ENCODE assay signal across 8 cellular contexts in the genomic region with DNA sequence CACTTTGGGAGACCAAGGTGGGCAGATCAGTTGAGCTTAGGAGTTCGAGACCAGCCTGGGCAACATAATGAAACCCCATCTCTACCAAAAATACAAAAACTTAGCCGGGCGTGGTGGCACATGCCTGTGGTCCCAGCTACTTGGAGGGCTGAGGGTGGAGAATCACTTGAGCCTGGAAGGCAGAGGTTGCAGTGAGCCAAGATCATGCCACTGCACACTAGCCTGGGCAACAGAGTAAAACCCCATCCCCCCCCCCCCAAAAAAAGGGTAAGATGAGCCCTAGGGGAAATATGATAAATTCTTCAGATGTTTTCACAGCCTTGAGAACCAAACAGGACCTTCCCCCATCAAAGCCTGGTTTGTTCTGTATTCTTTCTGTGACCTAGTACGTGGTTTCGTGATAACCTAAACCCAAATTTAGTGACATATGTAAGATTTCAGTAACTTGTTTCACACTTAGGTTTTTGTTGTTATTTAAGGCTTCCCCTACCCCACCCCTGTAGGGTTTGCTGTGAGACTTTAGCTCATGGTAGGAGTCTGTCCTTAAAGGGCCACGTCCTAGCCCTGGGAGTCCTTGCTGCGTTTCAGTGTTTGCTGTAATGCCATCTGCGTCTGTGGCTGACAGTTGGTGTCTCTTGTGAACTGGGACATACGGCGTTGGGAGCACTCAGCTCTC. TPM values are rescaled to one million over a fixed set of nuclear protein-coding genes. Genes with fewer than 3 reads are reported as not detected.
DNase-seq lines count a peak whose midpoint lies in the region; ATAC-seq, FAIRE-seq and TF ChIP-seq lines count a peak whose summit lies in the region.

No MANE protein-coding gene starts in this region.

- no peaks in the 10 kb centered on the region for H4K20me1 ChIP-seq in keratinocyte (ENCODE audit: control insufficient read depth, extremely low read depth, insufficient read depth, low read length)

- H3K9me1 ChIP-seq in keratinocyte (ENCODE audit: control insufficient read depth, extremely low read depth, insufficient read depth, low read length), result no peaks in the 10 kb centered on the region

- H3K27ac ChIP-seq in keratinocyte (ENCODE audit: control insufficient read depth, insufficient read depth, low read length) (no peak overlapping the region), upper lobe of right lung (peak overlapping the region; percentile 60)

- H3K9ac ChIP-seq in keratinocyte (ENCODE audit: control insufficient read depth, extremely low read depth, insufficient read depth, low read length), result peak overlapping the region; percentile 28

- intact Hi-C loops in upper lobe of right lung (cut with DNase I), result no loop called here

- peak; percentile 77 for ATAC-seq in GM19455 (IDR thresholded peaks at IDR 0.05; ENCODE audit: unreplicated experiment)
- peak; percentile 54 for ATAC-seq in HG03460 (IDR thresholded peaks at IDR 0.05; ENCODE audit: unreplicated experiment)
- peak; percentile 71 for ATAC-seq in activated T-helper 17 cell treated with anti-CD3 and anti-CD28 coated beads, Interleukin-2, amount 50 U/mL, for 72 hours (replicated peaks)
- no peak for ATAC-seq in upper lobe of right lung

- H3K4me1 Mint-ChIP-seq in activated T-helper 17 cell treated with anti-CD3 and anti-CD28 coated beads, Interleukin-2, amount 50 U/mL, for 72 hours, result peaks cover 22% of the 10 kb centered on the region

- no peaks in the 10 kb centered on the region for H3K9me3 Mint-ChIP-seq in activated T-helper 17 cell treated with anti-CD3 and anti-CD28 coated beads, Interleukin-2, amount 50 U/mL, for 72 hours

- FAIRE-seq in keratinocyte (lab: Jason Lieb, UNC), result no peak

- H2AFZ ChIP-seq in keratinocyte (ENCODE audit: control insufficient read depth, low read length), result no peak overlapping the region

- TF ChIP-seq CTCF in keratinocyte (optimal IDR thresholded peaks at IDR 0.05 in 1 of 3, IDR thresholded peaks at IDR 0.05 in 1 of 3, conservative IDR thresholded peaks at IDR 0.05 in 1 of 3; ENCODE audit: extremely low read depth in 1 of 3, insufficient read depth in 2 of 3, low read length in 3 of 3), result no peak
- TF ChIP-seq CTCF in upper lobe of right lung (IDR thresholded peaks at IDR 0.05), result no peak

- H3K4me3 ChIP-seq in keratinocyte (ENCODE audit: control insufficient read depth in 2 of 3, extremely low read depth in 1 of 3, insufficient read depth in 2 of 3, low read depth in 1 of 3, low read length in 3 of 3), result no peak overlapping the region
- H3K4me3 ChIP-seq in upper lobe of right lung, result no peak overlapping the region

- peak overlapping the region; percentile 97 for H3K27ac Mint-ChIP-seq in activated T-helper 17 cell treated with anti-CD3 and anti-CD28 coated beads, Interleukin-2, amount 50 U/mL, for 72 hours

- H3K4me3 Mint-ChIP-seq in activated T-helper 17 cell treated with anti-CD3 and anti-CD28 coated beads, Interleukin-2, amount 50 U/mL, for 72 hours, result peak overlapping the region; percentile 91

- H3K9me3 ChIP-seq in keratinocyte (ENCODE audit: control insufficient read depth, low read depth, low read length) (no peaks in the 10 kb centered on the region), upper lobe of right lung (no peaks in the 10 kb centered on the region)

- peaks cover 4% of the 10 kb centered on the region for H3K79me2 ChIP-seq in keratinocyte (ENCODE audit: control insufficient read depth, insufficient read depth, low read length)

- H3K27me3 ChIP-seq in keratinocyte (ENCODE audit: control insufficient read depth, extremely low read depth, insufficient read depth, low read length) (no peaks in the 10 kb centered on the region), upper lobe of right lung (no peaks in the 10 kb centered on the region)

- H3K4me2 ChIP-seq in keratinocyte (ENCODE audit: control insufficient read depth, extremely low read depth, insufficient read depth, low read depth, low read length), result peak overlapping the region; percentile 32

- H3K36me3 Mint-ChIP-seq in activated T-helper 17 cell treated with anti-CD3 and anti-CD28 coated beads, Interleukin-2, amount 50 U/mL, for 72 hours (ENCODE audit: low read depth), result peaks cover 36% of the 10 kb centered on the region

- peaks cover 17% of the 10 kb centered on the region for H3K4me1 ChIP-seq in keratinocyte (ENCODE audit: control insufficient read depth, extremely low read depth, insufficient read depth, low read length)
- H3K4me1 ChIP-seq in upper lobe of right lung, result peaks cover 21% of the 10 kb centered on the region

- dilution Hi-C loops in keratinocyte (cut with MboI; ENCODE audit: extremely low pct_ligation_motif_present, low sequenced_read_pairs), result no loop called here

- DNase-seq in EL, result peak; percentile 61
- no peak for DNase-seq in keratinocyte (ENCODE audit: low read depth, low spot score)
- no peak for DNase-seq in upper lobe of right lung
- no peak for DNase-seq in SW480 (ENCODE audit: low spot score)
- no peak for DNase-seq in T-helper 9 cell

- no peaks in the 10 kb centered on the region for H3K27me3 Mint-ChIP-seq in activated T-helper 17 cell treated with anti-CD3 and anti-CD28 coated beads, Interleukin-2, amount 50 U/mL, for 72 hours

- H3K36me3 ChIP-seq in keratinocyte (ENCODE audit: control insufficient read depth in 2 of 2, extremely low read depth in 1 of 2, insufficient read depth in 2 of 2, low read length in 2 of 2), result peaks cover 3 to 4% of the 10 kb centered on the region in 2 experiments
- no peaks in the 10 kb centered on the region for H3K36me3 ChIP-seq in upper lobe of right lung

RNA-seq across cellular contexts. Expression of gene MYO9B, which starts 49.6 kb away (rescaled TPM):
- 100 to 1,000 TPM; 149 to 152 TPM for total RNA-seq in activated T-helper 17 cell treated with anti-CD3 and anti-CD28 coated beads, Interleukin-2, amount 50 U/mL, for 72 hours
- 14.3 to 17.9 TPM (median 14.4 TPM) in 3 replicates for polyA plus RNA-seq in keratinocyte
- polyA plus RNA-seq in keratinocyte (2011; ENCODE audit: low read depth), result 40.3 TPM
- polyA plus RNA-seq in keratinocyte (2011; cell fraction: cytosol; rRNA removed), result 9.3 and 14.6 TPM in 2 replicates
- polyA plus RNA-seq in keratinocyte (2011; cell fraction: nucleus; rRNA removed), result 49.5 and 62.1 TPM in 2 replicates
- 17.6 and 29.5 TPM in 2 replicates for polyA plus RNA-seq in keratinocyte (2012; ENCODE audit: low replicate concordance)
- 34.1 to 67.6 TPM (median 42.6 TPM) in 3 replicates for polyA minus RNA-seq in keratinocyte
- 48.5 TPM for polyA minus RNA-seq in keratinocyte (2011; cell fraction: cytosol; rRNA and poly(A)+ RNA removed)
- polyA minus RNA-seq in keratinocyte (2011; cell fraction: nucleus; rRNA and poly(A)+ RNA removed), result 45.9 and 52.1 TPM in 2 replicates
- 137 TPM for total RNA-seq in upper lobe of right lung

RNA-seq across cellular contexts. Expression of gene HAUS8, which starts 49.9 kb away (rescaled TPM):
- 10 to 100 TPM; 26.0 to 35.2 TPM for total RNA-seq in activated T-helper 17 cell treated with anti-CD3 and anti-CD28 coated beads, Interleukin-2, amount 50 U/mL, for 72 hours
- 4.1 to 8.8 TPM (median 8.1 TPM) in 3 replicates for polyA plus RNA-seq in keratinocyte
- polyA plus RNA-seq in keratinocyte (2011; ENCODE audit: low read depth), result 3.3 TPM
- 3.1 and 3.8 TPM in 2 replicates for polyA plus RNA-seq in keratinocyte (2011; cell fraction: cytosol; rRNA removed)
- polyA plus RNA-seq in keratinocyte (2011; cell fraction: nucleus; rRNA removed), result 3.3 and 3.7 TPM in 2 replicates
- 1.8 and 7.7 TPM in 2 replicates for polyA plus RNA-seq in keratinocyte (2012; ENCODE audit: low replicate concordance)
- 0.89 to 3.2 TPM (median 2.8 TPM) in 3 replicates for polyA minus RNA-seq in keratinocyte
- polyA minus RNA-seq in keratinocyte (2011; cell fraction: cytosol; rRNA and poly(A)+ RNA removed), result 4.2 TPM
- polyA minus RNA-seq in keratinocyte (2011; cell fraction: nucleus; rRNA and poly(A)+ RNA removed), result 0.47 and 1.1 TPM in 2 replicates
- 8.1 TPM for total RNA-seq in upper lobe of right lung
